ENCODE assay signal across 10 cellular contexts in the genomic region with DNA sequence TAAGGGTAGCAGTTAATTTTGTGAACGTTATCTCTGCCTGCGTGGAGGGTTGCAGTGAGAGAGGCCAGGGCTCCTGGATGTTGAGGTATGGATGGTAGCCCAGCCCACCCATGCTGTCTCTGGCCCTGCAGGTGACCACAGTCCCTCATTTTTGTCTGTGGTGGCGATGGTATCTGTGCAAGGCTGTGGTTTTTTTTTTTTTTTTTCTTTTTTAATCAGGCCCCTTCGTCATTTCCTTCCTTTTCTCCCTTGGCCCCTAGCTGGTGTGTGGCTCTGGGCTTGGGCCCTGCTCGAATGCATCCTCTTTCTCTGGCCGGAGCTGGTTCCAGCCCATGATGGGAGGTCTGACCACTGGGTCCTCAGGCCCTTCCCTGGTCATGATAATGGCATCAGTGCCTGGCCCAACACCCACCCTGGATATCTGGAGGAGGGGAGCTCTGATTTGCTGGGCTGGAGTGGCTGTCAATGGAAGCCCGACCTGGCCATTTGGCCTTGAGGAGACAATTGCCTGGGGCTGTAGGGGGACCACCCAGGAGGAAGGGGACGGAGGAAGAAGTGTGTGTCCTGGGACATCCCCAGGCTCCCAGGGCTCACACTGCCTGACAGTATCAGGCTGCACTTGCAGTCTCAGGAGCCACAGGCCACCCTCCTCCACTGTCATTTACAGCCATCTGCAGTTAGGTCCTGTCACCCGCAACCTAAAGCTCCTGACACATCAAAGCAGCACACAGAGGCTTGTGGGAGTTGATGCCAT. TPM values are rescaled to one million over a fixed set of nuclear protein-coding genes. Genes with fewer than 3 reads are reported as not detected.
DNase-seq lines count a peak whose midpoint lies in the region; ATAC-seq and TF ChIP-seq lines count a peak whose summit lies in the region.
"Had no signal": no experiment of that assay in that cellular context is flagged by ENCODE, and none has a peak within 500 bp of the region (broad histone marks: within the 10 kb centered on the region; RNA-seq: fewer than 3 reads in every experiment).

No MANE protein-coding gene starts in this region.

- no peak overlapping the region for H3K27ac ChIP-seq in DND-41 (ENCODE audit: low read length)
- H3K27ac ChIP-seq: brain microvascular endothelial cell, SK-N-MC had no signal

- H3K27me3 ChIP-seq in DND-41 (ENCODE audit: insufficient read depth, low read length, poor library complexity), result peaks cover 13% of the 10 kb centered on the region
- H3K27me3 ChIP-seq: brain microvascular endothelial cell had no signal

- no peaks in the 10 kb centered on the region for H3K79me2 ChIP-seq in DND-41 (ENCODE audit: insufficient read depth, low read length)

- no peak overlapping the region for H3K9ac ChIP-seq in DND-41 (ENCODE audit: low read depth, low read length)

- peak overlapping the region; percentile 33; the same call in 1 of the 2 replicates for H2AFZ ChIP-seq in DND-41 (ENCODE audit: low read depth, low read length)

- ATAC-seq in DND-41 (ENCODE audit: insufficient read depth, low read depth) (peak; percentile 61), GM21515 (IDR thresholded peaks at IDR 0.05; ENCODE audit: unreplicated experiment) (peak; percentile 61), Right ventricle myocardium inferior (no peak)

- no peak overlapping the region for H3K4me3 ChIP-seq in DND-41 (ENCODE audit: low read depth in 1 of 2, low read length in 2 of 2)
- H3K4me3 ChIP-seq: SK-N-MC had no signal

- no peak for TF ChIP-seq CTCF in DND-41 (IDR thresholded peaks at IDR 0.05; ENCODE audit: borderline replicate concordance, extremely low read depth, low read length, poor library complexity, severe bottlenecking)

- H4K20me1 ChIP-seq in DND-41 (ENCODE audit: insufficient read depth, low read length), result no peaks in the 10 kb centered on the region

- no peak overlapping the region for H3K4me2 ChIP-seq in DND-41 (ENCODE audit: insufficient read depth, low read length)

- H3K9me3 ChIP-seq in DND-41 (ENCODE audit: insufficient read depth, low read length, severe bottlenecking), result no peaks in the 10 kb centered on the region

- DNase-seq in DND-41 (no peak), OCI-M1 (lab: John Stamatoyannopoulos, UW) (peak; percentile 61), iPS-NIHi7 (ENCODE audit: extremely low spot score) (peak; percentile 36), LoVo (ENCODE audit: low spot score) (no peak), NCI-H446 treated with DMSO at 0.1 percent for 48 hours (lab: John Stamatoyannopoulos, UW) (no peak), DMS 273 (lab: John Stamatoyannopoulos, UW; ENCODE audit: unreplicated experiment) (no peak), Right ventricle myocardium inferior (ENCODE audit: missing footprints) (no peak)
- DNase-seq: brain microvascular endothelial cell had no signal

- H3K4me1 ChIP-seq in DND-41 (ENCODE audit: insufficient read depth, low read length), result 0 out of 2 replicates have a peak, but pooled peaks cover 3% of the 10 kb centered on the region

- intact Hi-C loops in Right ventricle myocardium inferior (cut with DNase I), result no loop called here

- H3K36me3 ChIP-seq in DND-41 (ENCODE audit: insufficient read depth, low read length), result no peaks in the 10 kb centered on the region
- H3K36me3 ChIP-seq: brain microvascular endothelial cell had no signal

RNA-seq across cellular contexts. Expression of a gene that starts 8.1 kb away (rescaled TPM):
- 85.4 TPM for total RNA-seq in Right ventricle myocardium inferior

Comparison
In these comparisons a context has a peak if more than half of its experiments do, and no peak if none do; other contexts are left out.
1. DNase-seq: peak in OCI-M1 (single experiment) and iPS-NIHi7 (single experiment); none in DND-41 (single experiment), LoVo (single experiment), NCI-H446 treated with DMSO at 0.1 percent for 48 hours (single experiment), DMS 273 (single experiment) and Right ventricle myocardium inferior (single experiment).